Comparison of ENCODE assay signal across 1 cellular context in genomic region chr7:126005064-126005463, GRCh38.
TF ChIP-seq lines count a peak whose summit lies in the region.

No MANE protein-coding gene starts in this region.

TF ChIP-seq in GM12878, 131 proteins besides CTCF, POLR2A, EP300 and RAD21:
- TF ChIP-seq MEF2B (IDR thresholded peaks at IDR 0.05; ENCODE audit: partially characterized antibody, poor library complexity, severe bottlenecking) (no peak), NFXL1 (IDR thresholded peaks at IDR 0.05; ENCODE audit: borderline replicate concordance) (no peak), ZNF592 (IDR thresholded peaks at IDR 0.05) (no peak), SRF (IDR thresholded peaks at IDR 0.05; ENCODE audit: low read depth in 2 of 2, low read length in 2 of 2) (no peak)
